Comparison of ENCODE assay signal across 27 cellular contexts in genomic region chr2:177646241-177646640, GRCh38.
"Had no signal": no experiment of that assay in that cellular context is flagged by ENCODE, and none has a peak within 500 bp of the region (broad histone marks: within the 10 kb centered on the region; RNA-seq: fewer than 3 reads in every experiment).

No MANE protein-coding gene starts in this region.

- H3K9ac ChIP-seq: neural progenitor cell, parathyroid adenoma had no signal

- H2AFZ ChIP-seq: parathyroid adenoma had no signal

- H3K4me1 Mint-ChIP-seq: stimulated activated effector memory CD8-positive, alpha-beta T cell treated with anti-CD3 and anti-CD28 coated beads, Interleukin-12 subunit alpha, Interleukin-12 subunit beta, amount 100 ng/mL, for 72 hours had no signal

- DNase-seq: occipital lobe; ovary; posterior cingulate gyrus; psoas muscle; right cardiac atrium; right lobe of liver; sigmoid colon; small intestine; stimulated activated CD4-positive, alpha-beta T cell treated with anti-CD3 and anti-CD28 coated beads, Interleukin-15, amount 100 ng/mL, for 24 hours; stimulated activated CD4-positive, alpha-beta T cell treated with anti-CD3 and anti-CD28 coated beads, Interleukin-2, amount 100 ng/mL, for 24 hours; stimulated activated CD4-positive, alpha-beta T cell treated with anti-CD3 and anti-CD28 coated beads, Interleukin-2, amount 100 ng/mL, for 48 hours; stimulated activated CD4-positive, alpha-beta T cell treated with anti-CD3 and anti-CD28 coated beads, Interleukin-4, amount 100 ng/mL, for 24 hours; stimulated activated naive B cell treated with anti-CD40 and anti-IgM and Interleukin-4, amounts not matched to agents 10 μg/mL and 1 μg/mL and 100 μg/mL, for 72 hours; stimulated activated naive CD4-positive, alpha-beta T cell treated with Interleukin-2 at 50 U/mL for 16 hours; stomach; thyroid gland; trophoblast cell; upper lobe of left lung had no signal

- H3K27ac Mint-ChIP-seq: nephron; neural progenitor cell; progenitor cell of endocrine pancreas; stimulated activated effector memory CD8-positive, alpha-beta T cell treated with anti-CD3 and anti-CD28 coated beads, Interleukin-12 subunit alpha, Interleukin-12 subunit beta, amount 100 ng/mL, for 72 hours; stimulated activated naive B cell treated with anti-CD40 and anti-IgM and Interleukin-4, amounts not matched to agents 10 μg/mL and 1 μg/mL and 100 μg/mL, for 72 hours; stimulated activated naive CD8-positive, alpha-beta T cell treated with anti-CD3 and anti-CD28 coated beads, Interleukin-15, Interleukin-2, amounts not matched to agents 100 ng/mL and 50 ng/mL, for 24 hours had no signal

- H3K4me1 ChIP-seq: parathyroid adenoma, psoas muscle, right lobe of liver, sigmoid colon, stomach, thyroid gland, tibial nerve, vagina had no signal

- H3K27me3 Mint-ChIP-seq: progenitor cell of endocrine pancreas; stimulated activated naive B cell treated with anti-CD40 and anti-IgM and Interleukin-4, amounts not matched to agents 10 μg/mL and 1 μg/mL and 100 μg/mL, for 72 hours had no signal

- H3K79me2 ChIP-seq: parathyroid adenoma had no signal

- H3K27ac ChIP-seq: neural progenitor cell, ovary, parathyroid adenoma, psoas muscle, right lobe of liver, sigmoid colon, stomach, thoracic aorta, thyroid gland, tibial nerve, upper lobe of left lung, vagina had no signal

- H3K36me3 Mint-ChIP-seq: stimulated activated effector memory CD8-positive, alpha-beta T cell treated with anti-CD3 and anti-CD28 coated beads, Interleukin-12 subunit alpha, Interleukin-12 subunit beta, amount 100 ng/mL, for 72 hours had no signal

- H3K4me3 ChIP-seq: neural progenitor cell, ovary, psoas muscle, right lobe of liver, sigmoid colon, stomach, thoracic aorta, thyroid gland, tibial nerve, upper lobe of left lung, vagina had no signal

- H3K4me2 ChIP-seq: neural progenitor cell had no signal

- H3K4me3 Mint-ChIP-seq: nephron; neural progenitor cell; stimulated activated effector memory CD8-positive, alpha-beta T cell treated with anti-CD3 and anti-CD28 coated beads, Interleukin-12 subunit alpha, Interleukin-12 subunit beta, amount 100 ng/mL, for 72 hours; stimulated activated naive B cell treated with anti-CD40 and anti-IgM and Interleukin-4, amounts not matched to agents 10 μg/mL and 1 μg/mL and 100 μg/mL, for 72 hours; stimulated activated naive CD8-positive, alpha-beta T cell treated with anti-CD3 and anti-CD28 coated beads, Interleukin-15, Interleukin-2, amounts not matched to agents 100 ng/mL and 50 ng/mL, for 24 hours had no signal

- H3K9me3 ChIP-seq: ovary, psoas muscle, right lobe of liver, sigmoid colon, stomach, thoracic aorta, thyroid gland, tibial nerve, upper lobe of left lung, vagina had no signal

- H3K36me3 ChIP-seq: neural progenitor cell, ovary, right lobe of liver, sigmoid colon, stomach, thoracic aorta, thyroid gland, tibial nerve, upper lobe of left lung, vagina had no signal

- H3K27me3 ChIP-seq: neural progenitor cell, ovary, right lobe of liver, sigmoid colon, stomach, thyroid gland, tibial nerve, upper lobe of left lung, vagina had no signal

- H3K9me3 Mint-ChIP-seq: stimulated activated effector memory CD8-positive, alpha-beta T cell treated with anti-CD3 and anti-CD28 coated beads, Interleukin-12 subunit alpha, Interleukin-12 subunit beta, amount 100 ng/mL, for 72 hours; stimulated activated naive CD8-positive, alpha-beta T cell treated with anti-CD3 and anti-CD28 coated beads, Interleukin-15, Interleukin-2, amounts not matched to agents 100 ng/mL and 50 ng/mL, for 24 hours had no signal
